ENCODE assay signal across 9 cellular contexts in genomic region chr2:210399440-210400041, GRCh38.
A peak's percentile ranks its signal among the peaks of the same experiment; 100 is the strongest.
DNase-seq lines count a peak whose midpoint lies in the region; ATAC-seq and TF ChIP-seq lines count a peak whose summit lies in the region.
"Had no signal": no experiment of that assay in that cellular context is flagged by ENCODE, and none has a peak within 500 bp of the region (broad histone marks: within the 10 kb centered on the region; RNA-seq: fewer than 3 reads in every experiment).

No MANE protein-coding gene starts in this region.

- no peak overlapping the region for H3K4me3 Mint-ChIP-seq in progenitor cell of endocrine pancreas (ENCODE audit: low read depth)

- ATAC-seq in GM18870 (IDR thresholded peaks at IDR 0.05; ENCODE audit: unreplicated experiment): peak; percentile 65

- TF ChIP-seq CTCF in progenitor cell of endocrine pancreas (IDR thresholded peaks at IDR 0.05; ENCODE audit: unreplicated experiment): peak; percentile 43

- H3K27ac Mint-ChIP-seq in progenitor cell of endocrine pancreas: no peak overlapping the region

- H3K9me3 Mint-ChIP-seq in progenitor cell of endocrine pancreas (ENCODE audit: low read depth): peaks cover 10% of the 10 kb centered on the region

- H3K27ac ChIP-seq in substantia nigra (ENCODE audit: low read depth, low read length, poor library complexity, severe bottlenecking): no peak overlapping the region

- no peaks in the 10 kb centered on the region for H3K27me3 Mint-ChIP-seq in progenitor cell of endocrine pancreas

- H3K36me3 Mint-ChIP-seq in progenitor cell of endocrine pancreas (ENCODE audit: insufficient read depth): no peaks in the 10 kb centered on the region

- peak; percentile 73 for DNase-seq in NAMALWA (ENCODE audit: low spot score)
- peak; percentile 4 to 19 for DNase-seq in dermis microvascular lymphatic vessel endothelial cell (ENCODE audit: low read depth in 2 of 2)
- DNase-seq in progenitor cell of endocrine pancreas (ENCODE audit: low spot score, unreplicated experiment): no peak
- DNase-seq in stimulated activated CD4-positive, alpha-beta T cell treated with anti-CD3 and anti-CD28 coated beads, Interleukin-2, amount 100 ng/mL, for 24 hours: no peak
- DNase-seq in nucleus accumbens (lab: John Stamatoyannopoulos, UW): no peak
- no peak for DNase-seq in substantia nigra (lab: John Stamatoyannopoulos, UW)
- DNase-seq in middle frontal gyrus (ENCODE audit: extremely low spot score, low spot score): no peak
- DNase-seq: T-helper 2 cell had no signal

- no peaks in the 10 kb centered on the region for H3K4me1 Mint-ChIP-seq in progenitor cell of endocrine pancreas (ENCODE audit: low read depth)

Comparison
In these comparisons a context has a peak if more than half of its experiments do, and no peak if none do; other contexts are left out.
1. DNase-seq: peak in NAMALWA (single experiment) and dermis microvascular lymphatic vessel endothelial cell (2 of 2); none in progenitor cell of endocrine pancreas (single experiment), stimulated activated CD4-positive, alpha-beta T cell treated with anti-CD3 and anti-CD28 coated beads, Interleukin-2, amount 100 ng/mL, for 24 hours (0 of 2), nucleus accumbens (0 of 56), substantia nigra (0 of 49) and middle frontal gyrus (single experiment).